ENCODE assay signal across 8 cellular contexts in genomic region chr6:29674008-29674407, GRCh38. TPM values are rescaled to one million over a fixed set of nuclear protein-coding genes. Genes with fewer than 3 reads are reported as not detected.
"Had no signal": no experiment of that assay in that cellular context is flagged by ENCODE, and none has a peak within 500 bp of the region (broad histone marks: within the 10 kb centered on the region; RNA-seq: fewer than 3 reads in every experiment).

No MANE protein-coding gene starts in this region.

- H3K9me3 Mint-ChIP-seq: HFFc6, IgD-negative memory B cell had no signal

- DNase-seq: H9, HCEC 1CT, HFFc6 had no signal

- H3K4me3 Mint-ChIP-seq: GM23338, H9, HFFc6, IgD-negative memory B cell had no signal

- H3K4me3 ChIP-seq: GM23338 had no signal

- ATAC-seq: GM23338, HepG2 had no signal

- H3K4me2 ChIP-seq: GM23338 had no signal

- H3K27ac ChIP-seq: HL-60 had no signal

- H3K27ac Mint-ChIP-seq: GM23338, H9, HFFc6, IgD-negative memory B cell had no signal

RNA-seq across cellular contexts. Expression of gene ZFP57, which starts 6.9 kb away (rescaled TPM):
- total RNA-seq: HepG2, HFFc6, HT1080 had no signal
- polyA plus RNA-seq: HepG2 had no signal

RNA-seq across cellular contexts. Expression of gene MOG, which starts 17.1 kb away (rescaled TPM):
- total RNA-seq: HepG2, HFFc6, HT1080 had no signal
- polyA plus RNA-seq: HepG2, IgD-negative memory B cell had no signal
